ENCODE assay signal across 8 cellular contexts in the genomic region with DNA sequence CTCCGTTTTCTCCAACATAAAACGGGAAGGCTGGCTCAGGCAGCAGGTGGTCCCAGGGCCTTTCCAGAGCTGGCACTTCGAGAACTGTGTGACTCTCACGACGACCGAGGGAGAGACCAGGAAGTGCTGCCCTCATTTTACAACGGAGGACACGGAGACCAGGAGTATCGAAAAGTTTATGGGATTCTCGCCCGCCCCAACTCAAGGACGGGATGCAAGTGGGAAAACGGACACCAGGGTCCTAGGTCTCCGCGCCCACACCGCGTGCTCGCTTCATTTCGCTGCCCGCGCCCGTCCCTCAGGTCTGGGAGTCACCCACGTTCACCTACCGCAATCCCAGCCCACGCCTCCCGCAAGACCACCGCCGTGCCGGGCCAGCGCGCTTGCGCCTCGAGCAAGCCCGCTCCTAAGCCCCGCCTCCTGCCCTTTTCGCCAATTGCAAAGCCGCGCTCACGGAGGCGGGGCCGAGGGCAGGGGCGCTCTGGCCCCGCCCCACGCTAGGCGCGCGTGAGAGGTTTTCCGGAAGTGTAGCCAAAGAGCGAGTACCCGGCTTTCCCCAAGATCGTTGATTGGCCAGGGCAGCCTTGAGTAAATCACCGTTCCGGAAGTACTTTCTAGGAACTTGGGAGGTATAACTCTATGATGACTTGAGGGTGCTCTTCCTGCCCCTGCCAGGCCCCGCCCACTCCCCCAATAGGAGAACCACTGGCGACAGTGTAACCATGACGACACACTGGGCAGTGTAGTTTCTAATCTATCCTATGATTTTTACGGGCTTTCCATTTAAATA. TPM values are rescaled to one million over a fixed set of nuclear protein-coding genes. Genes with fewer than 3 reads are reported as not detected.
DNase-seq lines count a peak whose midpoint lies in the region; ATAC-seq, FAIRE-seq and TF ChIP-seq lines count a peak whose summit lies in the region.

A gene (minus strand): TSS at position 392 of the 790 bp plus-strand sequence. CDS start 5,362 bp downstream, outside the sequence.

- DNase-seq in HCEC 1CT (peak; percentile 100), MM.1S (peak; percentile 100), SHP77 treated with DMSO at 0.1 percent for 48 hours (lab: John Stamatoyannopoulos, UW) (peak; percentile 98), activated gamma-delta T cell treated with Interleukin-2 at 50 U/mL for 16 hours (peak; percentile 95), foreskin fibroblast (peak; percentile 99 to 100)
- DNase-seq in stimulated activated naive CD8-positive, alpha-beta T cell treated with anti-CD3 and anti-CD28 coated beads, Interleukin-15, amount 100 ng/mL, for 72 hours = peak; percentile 94 to 96

- TF ChIP-seq CTCF in MM.1S (IDR thresholded peaks at IDR 0.05; ENCODE audit: low read length) (no peak), foreskin fibroblast (IDR thresholded peaks at IDR 0.05; ENCODE audit: low read depth, low read length) (no peak), neural cell (IDR thresholded peaks at IDR 0.05; ENCODE audit: poor library complexity, severe bottlenecking) (no peak)

- H2AFZ ChIP-seq in MM.1S (ENCODE audit: low read length) (peak within 1 kb of the TSS; percentile 94), neural cell (ENCODE audit: low read depth, low read length) (peak within 1 kb of the TSS; percentile 78)

- H3K9ac ChIP-seq in MM.1S (ENCODE audit: low read length) (peak within 1 kb of the TSS; percentile 84), neural cell (ENCODE audit: low read length) (peak within 1 kb of the TSS; percentile 65)

- H3K9me2 ChIP-seq in MM.1S (replicated peaks; ENCODE audit: insufficient read depth, low read length) = no peaks in the 10 kb centered on the region
- H3K9me2 ChIP-seq in neural cell (ENCODE audit: insufficient read depth, low read length) = no peaks in the 10 kb centered on the region

- H3K9me3 Mint-ChIP-seq in stimulated activated naive CD8-positive, alpha-beta T cell treated with anti-CD3 and anti-CD28 coated beads, Interleukin-15, amount 100 ng/mL, for 72 hours = no peaks in the 10 kb centered on the region

- peak within 1 kb of the TSS; percentile 96 for H3K4me3 ChIP-seq in MM.1S (ENCODE audit: low read length)
- peak within 1 kb of the TSS; percentile 91 to 98 for H3K4me3 ChIP-seq in foreskin fibroblast (ENCODE audit: low read depth in 1 of 2, low read length in 2 of 2)
- peak within 1 kb of the TSS; percentile 96 for H3K4me3 ChIP-seq in neural cell (ENCODE audit: low read length)

- no peaks in the 10 kb centered on the region for H4K20me1 ChIP-seq in MM.1S (ENCODE audit: insufficient read depth, low read length)
- H4K20me1 ChIP-seq in neural cell (ENCODE audit: insufficient read depth) = no peaks in the 10 kb centered on the region

- no peaks in the 10 kb centered on the region for H3F3A ChIP-seq in MM.1S (ENCODE audit: insufficient read depth, low read length)
- H3F3A ChIP-seq in neural cell (ENCODE audit: insufficient read depth, low read length, poor library complexity, severe bottlenecking) = no peaks in the 10 kb centered on the region

- H3K79me2 ChIP-seq in MM.1S (ENCODE audit: low read length) (peaks cover 11% of the 10 kb centered on the region), neural cell (replicated peaks; ENCODE audit: insufficient read depth, low read length) (peaks cover 9% of the 10 kb centered on the region)

- FAIRE-seq in G401.6 (lab: Jason Lieb, UNC) = peak; percentile 99

- H3K9me3 ChIP-seq in MM.1S (replicated peaks; ENCODE audit: insufficient read depth, low read length) (no peaks in the 10 kb centered on the region), neural cell (ENCODE audit: low read length) (no peaks in the 10 kb centered on the region)

- H3K27ac ChIP-seq in MM.1S (ENCODE audit: low read length) = no peak within 1 kb of the TSS
- H3K27ac ChIP-seq in neural cell (ENCODE audit: low read length) = peak within 1 kb of the TSS; percentile 62

- no peaks in the 10 kb centered on the region for H3K27me3 Mint-ChIP-seq in stimulated activated naive CD8-positive, alpha-beta T cell treated with anti-CD3 and anti-CD28 coated beads, Interleukin-15, amount 100 ng/mL, for 72 hours

- TF ChIP-seq RAD21 in neural cell (conservative IDR thresholded peaks at IDR 0.05) = peak; percentile 45

- no peaks in the 10 kb centered on the region for H3K4me1 ChIP-seq in MM.1S (ENCODE audit: low read length)

- peak within 1 kb of the TSS; percentile 92 to 93 for H3K4me3 Mint-ChIP-seq in stimulated activated naive CD8-positive, alpha-beta T cell treated with anti-CD3 and anti-CD28 coated beads, Interleukin-15, amount 100 ng/mL, for 72 hours

- TF ChIP-seq EP300 in neural cell (conservative IDR thresholded peaks at IDR 0.05; ENCODE audit: poor library complexity, severe bottlenecking) = no peak

- H3K4me1 Mint-ChIP-seq in stimulated activated naive CD8-positive, alpha-beta T cell treated with anti-CD3 and anti-CD28 coated beads, Interleukin-15, amount 100 ng/mL, for 72 hours = peaks cover 36% of the 10 kb centered on the region

- H3K4me2 ChIP-seq in MM.1S (ENCODE audit: low read depth, low read length) = peak within 1 kb of the TSS; percentile 90
- peak within 1 kb of the TSS; percentile 77 for H3K4me2 ChIP-seq in neural cell (ENCODE audit: low read length)

- peak; percentile 97 for ATAC-seq in stimulated activated naive CD8-positive, alpha-beta T cell treated with anti-CD3 and anti-CD28 coated beads, Interleukin-15, amount 100 ng/mL, for 72 hours

- H3K27me3 ChIP-seq in MM.1S (replicated peaks; ENCODE audit: insufficient read depth, low read length) = no peaks in the 10 kb centered on the region
- no peaks in the 10 kb centered on the region for H3K27me3 ChIP-seq in neural cell (ENCODE audit: insufficient read depth, low read depth, low read length)

- H3K36me3 ChIP-seq in MM.1S (replicated peaks; ENCODE audit: insufficient read depth, low read length) (no peaks in the 10 kb centered on the region), neural cell (ENCODE audit: insufficient read depth, low read length) (no peaks in the 10 kb centered on the region)

- peak within 1 kb of the TSS; percentile 96 to 99 for H3K27ac Mint-ChIP-seq in stimulated activated naive CD8-positive, alpha-beta T cell treated with anti-CD3 and anti-CD28 coated beads, Interleukin-15, amount 100 ng/mL, for 72 hours

TF ChIP-seq in neural cell, 6 proteins besides CTCF, POLR2A, EP300 and RAD21:
- no peak for TF ChIP-seq EZH2 (IDR thresholded peaks at IDR 0.05; ENCODE audit: borderline replicate concordance, insufficient read depth, low read length, poor library complexity, severe bottlenecking)
- TF ChIP-seq SMC3 (conservative IDR thresholded peaks at IDR 0.05; ENCODE audit: poor library complexity) = peak; percentile 54
- TF ChIP-seq POLR2AphosphoS5 (IDR thresholded peaks at IDR 0.05) = peak; percentile 85
- peak; percentile 51 for TF ChIP-seq TAF1 (IDR thresholded peaks at IDR 0.05; ENCODE audit: low read depth)
- peak; percentile 97 for TF ChIP-seq MXI1 (conservative IDR thresholded peaks at IDR 0.05; ENCODE audit: poor library complexity, severe bottlenecking)
- TF ChIP-seq, protein P1, sequence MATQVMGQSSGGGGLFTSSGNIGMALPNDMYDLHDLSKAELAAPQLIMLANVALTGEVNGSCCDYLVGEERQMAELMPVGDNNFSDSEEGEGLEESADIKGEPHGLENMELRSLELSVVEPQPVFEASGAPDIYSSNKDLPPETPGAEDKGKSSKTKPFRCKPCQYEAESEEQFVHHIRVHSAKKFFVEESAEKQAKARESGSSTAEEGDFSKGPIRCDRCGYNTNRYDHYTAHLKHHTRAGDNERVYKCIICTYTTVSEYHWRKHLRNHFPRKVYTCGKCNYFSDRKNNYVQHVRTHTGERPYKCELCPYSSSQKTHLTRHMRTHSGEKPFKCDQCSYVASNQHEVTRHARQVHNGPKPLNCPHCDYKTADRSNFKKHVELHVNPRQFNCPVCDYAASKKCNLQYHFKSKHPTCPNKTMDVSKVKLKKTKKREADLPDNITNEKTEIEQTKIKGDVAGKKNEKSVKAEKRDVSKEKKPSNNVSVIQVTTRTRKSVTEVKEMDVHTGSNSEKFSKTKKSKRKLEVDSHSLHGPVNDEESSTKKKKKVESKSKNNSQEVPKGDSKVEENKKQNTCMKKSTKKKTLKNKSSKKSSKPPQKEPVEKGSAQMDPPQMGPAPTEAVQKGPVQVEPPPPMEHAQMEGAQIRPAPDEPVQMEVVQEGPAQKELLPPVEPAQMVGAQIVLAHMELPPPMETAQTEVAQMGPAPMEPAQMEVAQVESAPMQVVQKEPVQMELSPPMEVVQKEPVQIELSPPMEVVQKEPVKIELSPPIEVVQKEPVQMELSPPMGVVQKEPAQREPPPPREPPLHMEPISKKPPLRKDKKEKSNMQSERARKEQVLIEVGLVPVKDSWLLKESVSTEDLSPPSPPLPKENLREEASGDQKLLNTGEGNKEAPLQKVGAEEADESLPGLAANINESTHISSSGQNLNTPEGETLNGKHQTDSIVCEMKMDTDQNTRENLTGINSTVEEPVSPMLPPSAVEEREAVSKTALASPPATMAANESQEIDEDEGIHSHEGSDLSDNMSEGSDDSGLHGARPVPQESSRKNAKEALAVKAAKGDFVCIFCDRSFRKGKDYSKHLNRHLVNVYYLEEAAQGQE (IDR thresholded peaks at IDR 0.05; ENCODE audit: borderline replicate concordance) = no peak

RNA-seq across cellular contexts. Expression of the gene that starts here (rescaled TPM):
- polyA plus RNA-seq in neural cell = 1.9 and 2.5 TPM in 2 replicates
- 5.4 and 6.8 TPM in 2 replicates for polyA minus RNA-seq in neural cell
